8 cellular contexts compared by ENCODE assay signal in the genomic region with DNA sequence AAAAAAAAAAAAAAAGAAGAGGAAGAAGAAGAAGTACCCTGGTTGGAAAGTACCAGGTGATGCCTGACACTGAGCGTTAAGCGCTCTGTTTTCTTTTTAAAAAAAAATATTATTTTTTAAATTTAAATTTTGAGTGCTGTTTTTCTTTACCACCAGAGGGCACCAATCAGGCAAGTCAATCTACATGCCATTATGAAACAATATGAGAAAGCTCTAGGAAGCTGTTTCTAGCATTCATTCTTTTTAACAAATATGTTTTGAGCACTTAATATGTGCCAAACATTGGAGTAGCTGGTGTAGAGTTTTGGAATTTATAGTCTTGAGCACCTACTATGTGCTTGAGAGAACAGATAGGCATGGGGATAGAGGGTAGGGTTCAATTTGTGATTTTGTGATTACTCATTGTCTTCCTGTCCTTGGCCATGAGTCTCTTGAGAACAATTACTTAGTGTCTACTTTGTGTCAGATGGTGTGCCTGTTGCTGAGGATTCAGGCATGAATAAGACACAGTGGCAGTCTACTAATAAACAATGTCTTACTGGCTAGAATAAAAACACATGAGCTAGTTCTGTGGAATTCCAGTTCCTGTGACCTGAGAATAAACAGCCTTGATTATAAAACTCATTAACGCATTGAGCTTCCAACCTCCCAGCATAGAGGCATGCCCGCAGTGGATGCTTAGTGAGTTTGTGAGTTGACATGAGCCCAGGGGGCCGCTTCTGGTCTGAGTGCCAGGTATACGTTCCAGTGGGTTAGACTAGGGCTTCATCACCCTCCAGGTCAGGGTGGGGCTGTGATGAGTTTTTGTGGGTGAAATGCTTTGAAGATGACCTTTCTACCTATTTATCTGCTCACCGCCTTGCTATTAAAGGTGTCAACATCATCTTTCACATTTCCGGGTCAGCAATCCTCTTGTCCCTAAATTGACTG. TPM values are rescaled to one million over a fixed set of nuclear protein-coding genes. Genes with fewer than 3 reads are reported as not detected.
A peak's percentile ranks its signal among the peaks of the same experiment; 100 is the strongest.
DNase-seq lines count a peak whose midpoint lies in the region; ATAC-seq and TF ChIP-seq lines count a peak whose summit lies in the region.

No MANE protein-coding gene starts in this region.

- H3K27me3 Mint-ChIP-seq in T-helper 17 cell, result peaks cover 12% of the 10 kb centered on the region

- H3K4me3 ChIP-seq in SK-N-SH (ENCODE audit: low read depth in 2 of 2, low read length in 1 of 2) (no peak overlapping the region), osteoblast (ENCODE audit: insufficient read depth, low read length) (no peak overlapping the region)

- H2AFZ ChIP-seq in SK-N-SH (ENCODE audit: low read depth) (no peak overlapping the region), osteoblast (ENCODE audit: low read length) (no peak overlapping the region)

- H3K9me2 ChIP-seq in SK-N-SH, result no peaks in the 10 kb centered on the region

- H3K4me3 Mint-ChIP-seq in T-helper 17 cell, result no peak overlapping the region

- H3K36me3 Mint-ChIP-seq in T-helper 17 cell (ENCODE audit: low read depth), result peaks cover 5% of the 10 kb centered on the region

- no peak for TF ChIP-seq EP300 in SK-N-SH (IDR thresholded peaks at IDR 0.05; ENCODE audit: borderline replicate concordance in 1 of 2, low read depth in 1 of 2, low read length in 1 of 2)

- peak; percentile 67 for TF ChIP-seq CTCF in SK-N-SH (IDR thresholded peaks at IDR 0.05)
- peak; percentile 68 for TF ChIP-seq CTCF in osteoblast (IDR thresholded peaks at IDR 0.05; ENCODE audit: extremely low read depth, low read depth, low read length)

- H3K4me2 ChIP-seq in SK-N-SH (peak overlapping the region; percentile 29; the same call in 1 of the 2 replicates), osteoblast (ENCODE audit: insufficient read depth, low read length) (peak overlapping the region; percentile 49)

- POLR2A ChIA-PET in SK-N-SH (lab: Yijun Ruan, JAX), result interaction anchor here (0.5 to 0.6 kb wide), 2 partner anchors 80 to 89 kb away, joined by 3 to 4 read pairs; no protein-coding TSS in a partner anchor

- CTCF ChIA-PET in SK-N-SH (lab: Yijun Ruan, JAX), result interaction anchor here (0.6 to 6.6 kb wide), 50 partner anchors 8 to 790 kb away, joined by 3 to 57 read pairs (median 4); a partner anchor contains a TSS

- TF ChIP-seq RAD21 in SK-N-SH (IDR thresholded peaks at IDR 0.05; ENCODE audit: low read length), result peak; percentile 65

- H4K20me1 ChIP-seq in SK-N-SH (ENCODE audit: insufficient read depth), result peaks cover 7% of the 10 kb centered on the region
- H4K20me1 ChIP-seq in osteoblast (ENCODE audit: insufficient read depth, low read length), result peaks cover 7% of the 10 kb centered on the region

- H3K9ac ChIP-seq in SK-N-SH, result no peak overlapping the region

- H3K36me3 ChIP-seq in SK-N-SH (replicated peaks in 1 of 2; ENCODE audit: control insufficient read depth in 1 of 2, insufficient read depth in 2 of 2, low read length in 1 of 2), result no peaks in the 10 kb centered on the region
- H3K36me3 ChIP-seq in osteoblast (ENCODE audit: insufficient read depth, low read length), result no peaks in the 10 kb centered on the region

- H3K79me2 ChIP-seq in SK-N-SH (ENCODE audit: insufficient read depth), result peaks cover 17% of the 10 kb centered on the region
- H3K79me2 ChIP-seq in osteoblast (ENCODE audit: insufficient read depth, low read length), result peaks cover 19% of the 10 kb centered on the region

- WGBS in SK-N-SH (ENCODE audit: low lambda C conversion rate), result 85% methylated on average over 8 of the region's 8 CpGs

- peaks cover 21% of the 10 kb centered on the region for H3F3A ChIP-seq in SK-N-SH (replicated peaks; ENCODE audit: insufficient read depth)

- DNase-seq in SK-N-SH (peak; percentile 41), Kasumi-1 (lab: John Stamatoyannopoulos, UW) (peak; percentile 76 to 78), T-helper 17 cell (no peak), osteoblast (ENCODE audit: insufficient read length, low spot score, missing footprints) (peak; percentile 92), cortex of kidney (lab: John Stamatoyannopoulos, UW) (no peak)

- no peaks in the 10 kb centered on the region for H3K27me3 ChIP-seq in SK-N-SH (ENCODE audit: insufficient read depth)
- H3K27me3 ChIP-seq in osteoblast (ENCODE audit: insufficient read depth, low read length), result no peaks in the 10 kb centered on the region

- peaks cover 28% of the 10 kb centered on the region for H3K4me1 Mint-ChIP-seq in T-helper 17 cell

- peaks cover 0 to 5% of the 10 kb centered on the region in 2 experiments; a peak in 2 of 4 replicates for H3K4me1 ChIP-seq in SK-N-SH (ENCODE audit: control insufficient read depth in 1 of 2, insufficient read depth in 2 of 2, low read depth in 1 of 2, low read length in 1 of 2)
- peaks cover 24% of the 10 kb centered on the region for H3K4me1 ChIP-seq in osteoblast (ENCODE audit: insufficient read depth, low read length)

- H3K9me3 ChIP-seq in SK-N-SH, result no peaks in the 10 kb centered on the region
- no peaks in the 10 kb centered on the region for H3K9me3 ChIP-seq in T-helper 17 cell (ENCODE audit: control insufficient read depth, low read length, poor library complexity, severe bottlenecking)
- H3K9me3 ChIP-seq in osteoblast (ENCODE audit: low read depth, low read length), result no peaks in the 10 kb centered on the region

- ATAC-seq in SK-N-SH treated with all-trans-retinoic acid at 6 μM for 48 hours (no peak), T-helper 17 cell (peak; percentile 2), esophagus mucosa (peak; percentile 33), HG03159 (IDR thresholded peaks at IDR 0.05; ENCODE audit: unreplicated experiment) (no peak)

- H3K27ac ChIP-seq in SK-N-SH (ENCODE audit: low read depth in 2 of 2, low read length in 1 of 2) (peak overlapping the region in 1 of 2 experiments; percentile 63; a peak in 2 of 4 replicates), osteoblast (ENCODE audit: low read depth, low read length) (peak overlapping the region; percentile 58)

- peak overlapping the region; percentile 93 for H3K27ac Mint-ChIP-seq in T-helper 17 cell

TF ChIP-seq in SK-N-SH, 30 proteins besides CTCF, POLR2A, EP300 and RAD21:
- TF ChIP-seq FOXM1 (IDR thresholded peaks at IDR 0.05; ENCODE audit: low read depth), result peak; percentile 78
- TF ChIP-seq FOSL2 (IDR thresholded peaks at IDR 0.05; ENCODE audit: borderline replicate concordance, low read depth), result 0 out of 2 replicates have a peak, but pooled peaks have one; percentile 12
- no peak for TF ChIP-seq GABPA (IDR thresholded peaks at IDR 0.05; ENCODE audit: low read depth)
- peak; percentile 51 for TF ChIP-seq SMC3 (IDR thresholded peaks at IDR 0.05; ENCODE audit: low read depth, low read length)
- no peak for TF ChIP-seq FOXJ3 (CRISPR knock-in tag; IDR thresholded peaks at IDR 0.05)

TF ChIP-seq in SK-N-SH treated with all-trans-retinoic acid at 6 μM for 48 hours, 23 proteins besides CTCF, POLR2A, EP300 and RAD21 (continues in another document):
- TF ChIP-seq ARNTL (CRISPR knock-in tag; IDR thresholded peaks at IDR 0.05; ENCODE audit: borderline replicate concordance, low read depth) (no peak), ZC3H10 (CRISPR knock-in tag; IDR thresholded peaks at IDR 0.05) (no peak), SNAI2 (CRISPR knock-in tag; IDR thresholded peaks at IDR 0.05) (no peak), TCF4 (CRISPR knock-in tag; IDR thresholded peaks at IDR 0.05; ENCODE audit: borderline replicate concordance) (no peak), OSR1 (CRISPR knock-in tag; IDR thresholded peaks at IDR 0.05) (no peak), PPARA (CRISPR knock-in tag; IDR thresholded peaks at IDR 0.05; ENCODE audit: borderline replicate concordance) (no peak), ZNF70 (CRISPR knock-in tag; IDR thresholded peaks at IDR 0.05) (no peak), BACH2 (CRISPR knock-in tag; IDR thresholded peaks at IDR 0.05; ENCODE audit: borderline replicate concordance) (no peak), ESRRG (CRISPR knock-in tag; IDR thresholded peaks at IDR 0.05) (no peak), GLIS3 (CRISPR knock-in tag; IDR thresholded peaks at IDR 0.05) (no peak)
- TF ChIP-seq, protein P1, sequence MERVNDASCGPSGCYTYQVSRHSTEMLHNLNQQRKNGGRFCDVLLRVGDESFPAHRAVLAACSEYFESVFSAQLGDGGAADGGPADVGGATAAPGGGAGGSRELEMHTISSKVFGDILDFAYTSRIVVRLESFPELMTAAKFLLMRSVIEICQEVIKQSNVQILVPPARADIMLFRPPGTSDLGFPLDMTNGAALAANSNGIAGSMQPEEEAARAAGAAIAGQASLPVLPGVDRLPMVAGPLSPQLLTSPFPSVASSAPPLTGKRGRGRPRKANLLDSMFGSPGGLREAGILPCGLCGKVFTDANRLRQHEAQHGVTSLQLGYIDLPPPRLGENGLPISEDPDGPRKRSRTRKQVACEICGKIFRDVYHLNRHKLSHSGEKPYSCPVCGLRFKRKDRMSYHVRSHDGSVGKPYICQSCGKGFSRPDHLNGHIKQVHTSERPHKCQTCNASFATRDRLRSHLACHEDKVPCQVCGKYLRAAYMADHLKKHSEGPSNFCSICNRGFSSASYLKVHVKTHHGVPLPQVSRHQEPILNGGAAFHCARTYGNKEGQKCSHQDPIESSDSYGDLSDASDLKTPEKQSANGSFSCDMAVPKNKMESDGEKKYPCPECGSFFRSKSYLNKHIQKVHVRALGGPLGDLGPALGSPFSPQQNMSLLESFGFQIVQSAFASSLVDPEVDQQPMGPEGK (CRISPR knock-in tag; IDR thresholded peaks at IDR 0.05; ENCODE audit: borderline replicate concordance), result no peak
- TF ChIP-seq, protein P2, sequence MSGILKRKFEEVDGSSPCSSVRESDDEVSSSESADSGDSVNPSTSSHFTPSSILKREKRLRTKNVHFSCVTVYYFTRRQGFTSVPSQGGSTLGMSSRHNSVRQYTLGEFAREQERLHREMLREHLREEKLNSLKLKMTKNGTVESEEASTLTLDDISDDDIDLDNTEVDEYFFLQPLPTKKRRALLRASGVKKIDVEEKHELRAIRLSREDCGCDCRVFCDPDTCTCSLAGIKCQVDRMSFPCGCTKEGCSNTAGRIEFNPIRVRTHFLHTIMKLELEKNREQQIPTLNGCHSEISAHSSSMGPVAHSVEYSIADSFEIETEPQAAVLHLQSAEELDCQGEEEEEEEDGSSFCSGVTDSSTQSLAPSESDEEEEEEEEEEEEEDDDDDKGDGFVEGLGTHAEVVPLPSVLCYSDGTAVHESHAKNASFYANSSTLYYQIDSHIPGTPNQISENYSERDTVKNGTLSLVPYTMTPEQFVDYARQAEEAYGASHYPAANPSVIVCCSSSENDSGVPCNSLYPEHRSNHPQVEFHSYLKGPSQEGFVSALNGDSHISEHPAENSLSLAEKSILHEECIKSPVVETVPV (CRISPR knock-in tag; IDR thresholded peaks at IDR 0.05), result no peak

RNA-seq across cellular contexts. Expression of a gene that starts 3.0 kb away (rescaled TPM):
- 16.4 and 19.7 TPM in 2 replicates for polyA plus RNA-seq in SK-N-SH (2012; rRNA removed)
- polyA plus RNA-seq in SK-N-SH (2012; cell fraction: cytosol; rRNA removed), result 28.0 and 32.2 TPM in 2 replicates
- polyA plus RNA-seq in SK-N-SH (2012; cell fraction: nucleus; rRNA removed), result 12.2 and 18.0 TPM in 2 replicates
- total RNA-seq in T-helper 17 cell (10 to 100 TPM; 26.2 to 27.4 TPM), esophagus mucosa (25.5 TPM), osteoblast (21.4 and 22.4 TPM in 2 replicates)

RNA-seq across cellular contexts. Expression of a gene that starts 18.6 kb away (rescaled TPM):
- polyA plus RNA-seq in SK-N-SH (2012; rRNA removed), result 2.5 and 4.7 TPM in 2 replicates
- 3.6 and 5.6 TPM in 2 replicates for polyA plus RNA-seq in SK-N-SH (2012; cell fraction: cytosol; rRNA removed)
- 1.2 and 2.3 TPM in 2 replicates for polyA plus RNA-seq in SK-N-SH (2012; cell fraction: nucleus; rRNA removed)
- total RNA-seq in T-helper 17 cell (not detected), esophagus mucosa (107 TPM), osteoblast (2.2 and 3.5 TPM in 2 replicates)

Comparison
In these comparisons a context has a peak if more than half of its experiments do, and no peak if none do; other contexts are left out.
1. DNase-seq: peak in SK-N-SH (single experiment), Kasumi-1 (2 of 2) and osteoblast (single experiment); none in T-helper 17 cell (0 of 3) and cortex of kidney (single experiment).
2. ATAC-seq: peak in T-helper 17 cell (single experiment) and esophagus mucosa (single experiment); none in SK-N-SH treated with all-trans-retinoic acid at 6 μM for 48 hours (single experiment) and HG03159 (single experiment).
3. RNA of a gene that starts 18.6 kb away (total RNA-seq): 107 TPM in esophagus mucosa (single experiment); 2.2 to 3.5 TPM in osteoblast and not detected in T-helper 17 cell; every median in the first group is over 10 times any median in the second.